10 cellular contexts compared by ENCODE assay signal in genomic region chr2:30235859-30236535, GRCh38. TPM values are rescaled to one million over a fixed set of nuclear protein-coding genes. Genes with fewer than 3 reads are reported as not detected.
DNase-seq lines count a peak whose midpoint lies in the region; ATAC-seq and TF ChIP-seq lines count a peak whose summit lies in the region.
"Had no signal": no experiment of that assay in that cellular context is flagged by ENCODE, and none has a peak within 500 bp of the region (broad histone marks: within the 10 kb centered on the region; RNA-seq: fewer than 3 reads in every experiment).

No MANE protein-coding gene starts in this region.

- peaks cover 78% of the 10 kb centered on the region for H3K4me1 Mint-ChIP-seq in stimulated activated naive CD8-positive, alpha-beta T cell treated with anti-CD3 and anti-CD28 coated beads, Interleukin-15, Interleukin-2, amounts not matched to agents 100 ng/mL and 50 ng/mL, for 24 hours (ENCODE audit: low read depth)

- H3K27ac ChIP-seq in Peyer's patch (peak overlapping the region in 3 of 4 donors; percentile 15 to 100 (median 53)), fibroblast of lung (ENCODE audit: insufficient read depth, low read length) (peak overlapping the region; percentile 9)

- H3K9ac ChIP-seq in fibroblast of lung (ENCODE audit: insufficient read depth, low read length) = no peak overlapping the region

- peak overlapping the region; percentile 69 for H3K4me2 ChIP-seq in fibroblast of lung (ENCODE audit: extremely low read depth, insufficient read depth, low read length)

- peaks cover 1% of the 10 kb centered on the region for H4K20me1 ChIP-seq in fibroblast of lung (ENCODE audit: control insufficient read depth, extremely low read depth, insufficient read depth, low read length)

- H3K4me3 Mint-ChIP-seq in stimulated activated naive CD8-positive, alpha-beta T cell treated with anti-CD3 and anti-CD28 coated beads, Interleukin-15, Interleukin-2, amounts not matched to agents 100 ng/mL and 50 ng/mL, for 24 hours = peak overlapping the region; percentile 91

- no peak for ATAC-seq in HG03039 (IDR thresholded peaks at IDR 0.05; ENCODE audit: unreplicated experiment)

- no peak overlapping the region for H2AFZ ChIP-seq in fibroblast of lung (ENCODE audit: low read length)

- H3K9me3 ChIP-seq in Peyer's patch (no peaks in the 10 kb centered on the region), fibroblast of lung (ENCODE audit: control insufficient read depth, insufficient read depth, low read depth, low read length) (no peaks in the 10 kb centered on the region)

- peaks cover 71% of the 10 kb centered on the region for H3K36me3 Mint-ChIP-seq in stimulated activated naive CD8-positive, alpha-beta T cell treated with anti-CD3 and anti-CD28 coated beads, Interleukin-15, Interleukin-2, amounts not matched to agents 100 ng/mL and 50 ng/mL, for 24 hours (ENCODE audit: low read depth)

- no peak for TF ChIP-seq POLR2A in Peyer's patch (IDR thresholded peaks at IDR 0.05)

- DNase-seq in Peyer's patch = peak in 1 of 3 donors; percentile 15
- DNase-seq in activated CD8-positive, alpha-beta memory T cell treated with anti-CD3 and anti-CD28 coated beads, Interleukin-2, amount 50 U/mL, for 4 hours = peak; percentile 65
- DNase-seq in fibroblast of lung (ENCODE audit: low read depth in 2 of 2) = no peak
- no peak for DNase-seq in NAMALWA (ENCODE audit: low spot score)
- no peak for DNase-seq in NCI-H2196 (lab: John Stamatoyannopoulos, UW; ENCODE audit: unreplicated experiment)
- no peak for DNase-seq in retina
- DNase-seq: NCI-H2171, nucleus accumbens had no signal

- H3K4me1 ChIP-seq in Peyer's patch (peaks cover 0 to 37% (median 17%) of the 10 kb centered on the region in 4 donors), fibroblast of lung (ENCODE audit: control insufficient read depth, extremely low read depth, insufficient read depth, low read length) (peaks cover 41% of the 10 kb centered on the region)

- H3K4me3 ChIP-seq in Peyer's patch (no peak overlapping the region), fibroblast of lung (replicated peaks in 1 of 4; ENCODE audit: control extremely low read depth in 1 of 4, insufficient read depth in 1 of 4, low read depth in 3 of 4, low read length in 4 of 4) (peak overlapping the region in 1 of 4 experiments; percentile 91)

- TF ChIP-seq CTCF in Peyer's patch (IDR thresholded peaks at IDR 0.05) (no peak), fibroblast of lung (conservative IDR thresholded peaks at IDR 0.05 in 1 of 2, IDR thresholded peaks at IDR 0.05 in 1 of 2; ENCODE audit: low read depth in 1 of 2, low read length in 2 of 2) (no peak)

- H3K79me2 ChIP-seq in fibroblast of lung (ENCODE audit: control insufficient read depth, insufficient read depth, low read length) = peaks cover 84% of the 10 kb centered on the region

- peak overlapping the region; percentile 84 for H3K27ac Mint-ChIP-seq in stimulated activated naive CD8-positive, alpha-beta T cell treated with anti-CD3 and anti-CD28 coated beads, Interleukin-15, Interleukin-2, amounts not matched to agents 100 ng/mL and 50 ng/mL, for 24 hours

- no peaks in the 10 kb centered on the region for H3K9me3 Mint-ChIP-seq in stimulated activated naive CD8-positive, alpha-beta T cell treated with anti-CD3 and anti-CD28 coated beads, Interleukin-15, Interleukin-2, amounts not matched to agents 100 ng/mL and 50 ng/mL, for 24 hours

- no peaks in the 10 kb centered on the region for H3K27me3 Mint-ChIP-seq in stimulated activated naive CD8-positive, alpha-beta T cell treated with anti-CD3 and anti-CD28 coated beads, Interleukin-15, Interleukin-2, amounts not matched to agents 100 ng/mL and 50 ng/mL, for 24 hours

- no peaks in the 10 kb centered on the region for H3K36me3 ChIP-seq in Peyer's patch
- H3K36me3 ChIP-seq in fibroblast of lung (ENCODE audit: control insufficient read depth, insufficient read depth, low read length) = peaks cover 34% of the 10 kb centered on the region

- H3K27me3 ChIP-seq in Peyer's patch (no peaks in the 10 kb centered on the region), fibroblast of lung (ENCODE audit: control insufficient read depth, insufficient read depth, low read length) (no peaks in the 10 kb centered on the region)

RNA-seq across cellular contexts. Expression of gene LBH, which starts 4.7 kb away (rescaled TPM):
- total RNA-seq in Peyer's patch (10 to 100 TPM; 10.9 to 44.6 (median 14.8) TPM), fibroblast of lung (351 and 926 TPM in 2 replicates)
- 320 and 604 TPM in 2 replicates for polyA plus RNA-seq in fibroblast of lung
- 201 and 407 TPM in 2 replicates for polyA plus RNA-seq in fibroblast of lung (2012)
- 396 and 765 TPM in 2 replicates for polyA minus RNA-seq in fibroblast of lung (ENCODE audit: low replicate concordance)
